16 cellular contexts compared by ENCODE assay signal in the genomic region with DNA sequence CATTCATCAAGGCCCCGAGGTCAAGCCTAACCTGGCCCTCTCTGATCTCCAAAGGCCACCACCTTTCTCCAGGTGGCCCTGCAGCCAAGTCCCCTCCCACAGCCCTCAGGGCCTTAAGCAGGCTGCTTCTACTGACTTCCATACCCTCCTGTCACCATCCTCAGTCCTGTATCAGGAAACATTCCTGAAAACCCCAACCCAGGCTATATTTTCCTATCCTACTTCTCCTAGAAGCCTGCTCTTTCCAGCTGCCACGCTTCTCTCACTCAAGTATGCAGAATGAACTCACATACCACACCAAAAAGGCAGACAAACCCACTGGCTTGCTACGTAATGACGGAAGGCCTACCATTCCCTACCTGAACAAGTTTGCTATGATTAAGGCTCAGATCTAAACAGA. TPM values are rescaled to one million over a fixed set of nuclear protein-coding genes. Genes with fewer than 3 reads are reported as not detected.
DNase-seq lines count a peak whose midpoint lies in the region; ATAC-seq, FAIRE-seq and TF ChIP-seq lines count a peak whose summit lies in the region.
"Had no signal": no experiment of that assay in that cellular context is flagged by ENCODE, and none has a peak within 500 bp of the region (broad histone marks: within the 10 kb centered on the region; RNA-seq: fewer than 3 reads in every experiment).

No MANE protein-coding gene starts in this region.

- no peak for FAIRE-seq in keratinocyte (lab: Jason Lieb, UNC)
- FAIRE-seq: HTR-8/SVneo had no signal

- no peak for DNase-seq in activated CD4-positive, alpha-beta T cell treated with anti-CD3 and anti-CD28 coated beads for 36 hours
- DNase-seq in activated CD4-positive, alpha-beta T cell treated with anti-CD3 and anti-CD28 coated beads, Interleukin-2, amount 50 U/mL, for 1 hour, result no peak
- DNase-seq in breast epithelium (ENCODE audit: low spot score in 2 of 2) (no peak), MCF 10A (ENCODE audit: unreplicated experiment) (no peak), keratinocyte (ENCODE audit: low read depth, low spot score) (no peak), aorta (no peak), lower leg skin (ENCODE audit: low spot score in 2 of 2) (no peak)
- DNase-seq: 8988T, GOT3, MV-4-11, NCI-H1436, NCI-H2029 treated with DMSO at 0.1 percent for 48 hours, NCI-H526 treated with DMSO at 0.1 percent for 48 hours had no signal

- H3K4me1 Mint-ChIP-seq in activated CD4-positive, alpha-beta T cell treated with anti-CD3 and anti-CD28 coated beads for 36 hours, result peaks cover 56% of the 10 kb centered on the region
- H3K4me1 Mint-ChIP-seq in MCF 10A (ENCODE audit: insufficient read depth, unreplicated experiment), result no peaks in the 10 kb centered on the region

- TF ChIP-seq CTCF in breast epithelium (IDR thresholded peaks at IDR 0.05) (no peak), MCF 10A (IDR thresholded peaks at IDR 0.05; ENCODE audit: unreplicated experiment) (no peak), keratinocyte (optimal IDR thresholded peaks at IDR 0.05 in 1 of 3, IDR thresholded peaks at IDR 0.05 in 1 of 3, conservative IDR thresholded peaks at IDR 0.05 in 1 of 3; ENCODE audit: extremely low read depth in 1 of 3, insufficient read depth in 2 of 3, low read length in 3 of 3) (no peak), lower leg skin (IDR thresholded peaks at IDR 0.05) (no peak)

- dilution Hi-C loops in keratinocyte (cut with MboI; ENCODE audit: extremely low pct_ligation_motif_present, low sequenced_read_pairs), result no loop called here

- intact Hi-C loops in activated CD4-positive, alpha-beta T cell treated with anti-CD3 and anti-CD28 coated beads for 36 hours (cut with DNase I, micrococcal nuclease), result no loop called here
- intact Hi-C loops in breast epithelium (cut with DNase I; ENCODE audit: low total_unique reads) (no loop called here), MCF 10A (cut with micrococcal nuclease) (no loop called here), aorta (cut with DNase I) (loop anchor here (5.0 kb wide), 3 partner anchors 92 to 287 kb away; no protein-coding TSS in a partner anchor), lower leg skin (cut with DNase I; ENCODE audit: low total_unique reads) (loop anchor here (5.0 kb wide), 1 partner anchor 142 kb away; no protein-coding TSS in a partner anchor)

- H3K9me3 ChIP-seq in breast epithelium (no peaks in the 10 kb centered on the region), keratinocyte (ENCODE audit: control insufficient read depth, low read depth, low read length) (no peaks in the 10 kb centered on the region), aorta (ENCODE audit: control insufficient read depth, low read length) (no peaks in the 10 kb centered on the region)
- H3K9me3 ChIP-seq: BLaER1 had no signal

- peaks cover 60% of the 10 kb centered on the region for H3K36me3 Mint-ChIP-seq in activated CD4-positive, alpha-beta T cell treated with anti-CD3 and anti-CD28 coated beads for 36 hours (ENCODE audit: low read depth)
- peaks cover 62% of the 10 kb centered on the region for H3K36me3 Mint-ChIP-seq in MCF 10A (ENCODE audit: insufficient read depth, unreplicated experiment)

- H3K4me2 ChIP-seq in keratinocyte (ENCODE audit: control insufficient read depth, extremely low read depth, insufficient read depth, low read depth, low read length), result no peak overlapping the region
- H3K4me2 ChIP-seq: BLaER1 had no signal

- no peak for ATAC-seq in activated CD4-positive, alpha-beta T cell treated with anti-CD3 and anti-CD28 coated beads for 36 hours
- no peak for ATAC-seq in aorta (ENCODE audit: low FRiP score)
- ATAC-seq in HG02970 (IDR thresholded peaks at IDR 0.05; ENCODE audit: low FRiP score, unreplicated experiment), result no peak

- H4K20me1 ChIP-seq in keratinocyte (ENCODE audit: control insufficient read depth, extremely low read depth, insufficient read depth, low read length), result no peaks in the 10 kb centered on the region

- no peaks in the 10 kb centered on the region for H3K27me3 ChIP-seq in breast epithelium
- H3K27me3 ChIP-seq in keratinocyte (ENCODE audit: control insufficient read depth, extremely low read depth, insufficient read depth, low read length), result no peaks in the 10 kb centered on the region
- H3K27me3 ChIP-seq in aorta (ENCODE audit: control insufficient read depth in 1 of 2, insufficient read depth in 2 of 2, low read length in 1 of 2), result no peaks in the 10 kb centered on the region
- H3K27me3 ChIP-seq: BLaER1 had no signal

- H3K27me3 Mint-ChIP-seq in activated CD4-positive, alpha-beta T cell treated with anti-CD3 and anti-CD28 coated beads for 36 hours, result no peaks in the 10 kb centered on the region
- H3K27me3 Mint-ChIP-seq in MCF 10A (ENCODE audit: insufficient read depth, unreplicated experiment), result no peaks in the 10 kb centered on the region

- H3K27ac Mint-ChIP-seq in activated CD4-positive, alpha-beta T cell treated with anti-CD3 and anti-CD28 coated beads for 36 hours, result peak overlapping the region; percentile 1
- no peak overlapping the region for H3K27ac Mint-ChIP-seq in MCF 10A (ENCODE audit: low read depth, unreplicated experiment)

- peak overlapping the region; percentile 61 to 92 for H3K27ac ChIP-seq in breast epithelium
- H3K27ac ChIP-seq in keratinocyte (ENCODE audit: control insufficient read depth, insufficient read depth, low read length), result peak overlapping the region; percentile 65
- peak overlapping the region; percentile 87 to 95 for H3K27ac ChIP-seq in aorta (ENCODE audit: low read depth in 1 of 2, low read length in 2 of 2)
- H3K27ac ChIP-seq: BLaER1 had no signal

- no TSS peak for BruUV-seq in MCF 10A (replicated peaks; lab: Mats Ljungman, UMichigan)

- H2AFZ ChIP-seq in keratinocyte (ENCODE audit: control insufficient read depth, low read length), result no peak overlapping the region

- H3K36me3 ChIP-seq in breast epithelium (peaks cover 2% of the 10 kb centered on the region), keratinocyte (ENCODE audit: control insufficient read depth in 2 of 2, extremely low read depth in 1 of 2, insufficient read depth in 2 of 2, low read length in 2 of 2) (peaks cover 29 to 36% of the 10 kb centered on the region in 2 experiments), aorta (ENCODE audit: control insufficient read depth in 1 of 2, insufficient read depth in 2 of 2, low read length in 1 of 2) (peaks cover 4 to 6% of the 10 kb centered on the region in 2 donors)

- H3K9me3 Mint-ChIP-seq in activated CD4-positive, alpha-beta T cell treated with anti-CD3 and anti-CD28 coated beads for 36 hours (ENCODE audit: low read depth), result no peaks in the 10 kb centered on the region
- no peaks in the 10 kb centered on the region for H3K9me3 Mint-ChIP-seq in MCF 10A (ENCODE audit: unreplicated experiment)

- H3K9me1 ChIP-seq in keratinocyte (ENCODE audit: control insufficient read depth, extremely low read depth, insufficient read depth, low read length), result no peaks in the 10 kb centered on the region

- H3K4me3 Mint-ChIP-seq in activated CD4-positive, alpha-beta T cell treated with anti-CD3 and anti-CD28 coated beads for 36 hours, result no peak overlapping the region
- H3K4me3 Mint-ChIP-seq in MCF 10A (ENCODE audit: unreplicated experiment), result no peak overlapping the region

- POLR2A ChIA-PET in activated CD4-positive, alpha-beta T cell treated with anti-CD3 and anti-CD28 coated beads for 36 hours (lab: Charles Lee), result interaction anchor here (0.5 kb wide), 1 partner anchor 16 kb away, joined by 4 read pairs; no protein-coding TSS in a partner anchor
- POLR2A ChIA-PET in MCF 10A (lab: Yijun Ruan, JAX), result interaction anchor here (1.1 to 1.6 kb wide), 3 partner anchors 13 to 137 kb away, joined by 3 to 4 read pairs (median 3); no protein-coding TSS in a partner anchor

- no peak for TF ChIP-seq POLR2A in breast epithelium (IDR thresholded peaks at IDR 0.05)
- TF ChIP-seq POLR2A in lower leg skin (IDR thresholded peaks at IDR 0.05), result no peak

- H3K4me1 ChIP-seq in breast epithelium (peaks cover 0 to 4% of the 10 kb centered on the region in 2 donors), keratinocyte (ENCODE audit: control insufficient read depth, extremely low read depth, insufficient read depth, low read length) (peaks cover 38% of the 10 kb centered on the region), aorta (ENCODE audit: control insufficient read depth in 1 of 2, insufficient read depth in 2 of 2, low read length in 2 of 2) (peaks cover 3 to 4% of the 10 kb centered on the region in 2 donors)

- H3K4me3 ChIP-seq in breast epithelium, result no peak overlapping the region
- H3K4me3 ChIP-seq in keratinocyte (ENCODE audit: control insufficient read depth in 2 of 3, extremely low read depth in 1 of 3, insufficient read depth in 2 of 3, low read depth in 1 of 3, low read length in 3 of 3), result no peak overlapping the region
- no peak overlapping the region for H3K4me3 ChIP-seq in aorta (ENCODE audit: low read length in 2 of 2)
- H3K4me3 ChIP-seq in lower leg skin (ENCODE audit: low read depth, poor library complexity, severe bottlenecking), result no peak overlapping the region
- H3K4me3 ChIP-seq: BLaER1 had no signal

- H3K79me2 ChIP-seq in keratinocyte (ENCODE audit: control insufficient read depth, insufficient read depth, low read length), result no peaks in the 10 kb centered on the region

- H3K9ac ChIP-seq in keratinocyte (ENCODE audit: control insufficient read depth, extremely low read depth, insufficient read depth, low read length), result no peak overlapping the region
- H3K9ac ChIP-seq: BLaER1 had no signal

- 62 to 66% methylated on average over 4 of the region's 4 CpGs for WGBS in aorta, 2 donors
- WGBS in lower leg skin, 2 donors, result 97 to 98% methylated on average over 4 of the region's 4 CpGs

- CTCF ChIA-PET in activated CD4-positive, alpha-beta T cell treated with anti-CD3 and anti-CD28 coated beads for 36 hours (lab: Charles Lee), result interaction anchor here (0.7 to 2.5 kb wide), 3 partner anchors 23 to 162 kb away, joined by 3 to 11 read pairs (median 3); a partner anchor contains a TSS
- CTCF ChIA-PET in MCF 10A (lab: Yijun Ruan, JAX), result interaction anchor here (1.0 to 2.3 kb wide), 5 partner anchors 11 to 286 kb away, joined by 3 to 8 read pairs (median 6); a partner anchor contains a TSS

RNA-seq across cellular contexts. Expression of a gene that starts 23.6 kb away (rescaled TPM):
- total RNA-seq in activated CD4-positive, alpha-beta T cell treated with anti-CD3 and anti-CD28 coated beads for 36 hours, result 10 to 100 TPM; 24.0 to 24.1 TPM
- total RNA-seq in breast epithelium (10 to 100 TPM; 12.8 to 22.9 (median 19.6) TPM), MCF 10A (2022) (35.7 and 36.1 TPM in 2 replicates), aorta (10 to 100 TPM; 28.3 to 37.7 TPM), lower leg skin (10 to 100 TPM; 16.2 to 34.7 (median 21.4) TPM)
- polyA plus RNA-seq in keratinocyte (7.9 to 14.1 TPM (median 12.5 TPM) in 3 replicates), aorta (10 to 100 TPM in 1 of 2 donors, 1 to 10 TPM in 1; 7.8 to 29.7 TPM)
- polyA plus RNA-seq in keratinocyte (2011; ENCODE audit: low read depth), result 36.1 TPM
- polyA plus RNA-seq in keratinocyte (2011; cell fraction: cytosol; rRNA removed), result 11.3 and 12.8 TPM in 2 replicates
- polyA plus RNA-seq in keratinocyte (2011; cell fraction: nucleus; rRNA removed), result 40.4 and 51.6 TPM in 2 replicates
- polyA plus RNA-seq in keratinocyte (2012; ENCODE audit: low replicate concordance), result 17.1 and 21.7 TPM in 2 replicates
- polyA minus RNA-seq in keratinocyte, result 17.8 to 46.7 TPM (median 27.0 TPM) in 3 replicates
- 13.2 TPM for polyA minus RNA-seq in keratinocyte (2011; cell fraction: cytosol; rRNA and poly(A)+ RNA removed)
- polyA minus RNA-seq in keratinocyte (2011; cell fraction: nucleus; rRNA and poly(A)+ RNA removed), result 21.7 and 53.1 TPM in 2 replicates

RNA-seq across cellular contexts. Expression of a gene that starts 24.1 kb away (rescaled TPM):
- total RNA-seq in activated CD4-positive, alpha-beta T cell treated with anti-CD3 and anti-CD28 coated beads for 36 hours, result 10 to 100 TPM; 46.8 to 56.4 TPM
- total RNA-seq in breast epithelium, result 100 to 1,000 TPM in 1 of 3 donors, 10 to 100 TPM in 2; 59.7 to 116 (median 84.9) TPM
- 85.5 and 99.0 TPM in 2 replicates for total RNA-seq in MCF 10A (2022)
- 47.7 to 84.0 TPM (median 77.1 TPM) in 3 replicates for polyA plus RNA-seq in keratinocyte
- 33.4 TPM for polyA plus RNA-seq in keratinocyte (2011; ENCODE audit: low read depth)
- 20.5 and 47.1 TPM in 2 replicates for polyA plus RNA-seq in keratinocyte (2011; cell fraction: cytosol; rRNA removed)
- polyA plus RNA-seq in keratinocyte (2011; cell fraction: nucleus; rRNA removed), result 199 and 239 TPM in 2 replicates
- 26.8 and 35.8 TPM in 2 replicates for polyA plus RNA-seq in keratinocyte (2012; ENCODE audit: low replicate concordance)
- polyA minus RNA-seq in keratinocyte, result 36.8 to 68.2 TPM (median 46.4 TPM) in 3 replicates
- polyA minus RNA-seq in keratinocyte (2011; cell fraction: cytosol; rRNA and poly(A)+ RNA removed), result 14.0 TPM
- 47.9 and 95.3 TPM in 2 replicates for polyA minus RNA-seq in keratinocyte (2011; cell fraction: nucleus; rRNA and poly(A)+ RNA removed)
- 10 to 100 TPM; 86.1 to 89.4 TPM for total RNA-seq in aorta
- polyA plus RNA-seq in aorta, result 10 to 100 TPM; 10.6 to 68.0 TPM
- 10 to 100 TPM; 43.8 to 63.0 (median 50.9) TPM for total RNA-seq in lower leg skin

Comparison
In these comparisons a context has a peak if more than half of its experiments do, and no peak if none do; other contexts are left out.
1. intact Hi-C loops: an anchor here in aorta (5.0 kb wide) and lower leg skin (5.0 kb wide); none called in activated CD4-positive, alpha-beta T cell treated with anti-CD3 and anti-CD28 coated beads for 36 hours, breast epithelium and MCF 10A.